Comparison of ENCODE assay signal across 3 cellular contexts in genomic region chr11:71357414-71357813, GRCh38.
"Had no signal": no experiment of that assay in that cellular context is flagged by ENCODE, and none has a peak within 500 bp of the region (broad histone marks: within the 10 kb centered on the region; RNA-seq: fewer than 3 reads in every experiment).

No MANE protein-coding gene starts in this region.

- H3K4me3 ChIP-seq: GM12878 had no signal

- ATAC-seq: GM12878 had no signal

- DNase-seq: GDM1, GF-D8 had no signal
